In genomic region chr19:53555352-53555751, GRCh38 we compare ENCODE assay signal across 10 cellular contexts. TPM values are rescaled to one million over a fixed set of nuclear protein-coding genes. Genes with fewer than 3 reads are reported as not detected.
DNase-seq lines count a peak whose midpoint lies in the region; ATAC-seq and TF ChIP-seq lines count a peak whose summit lies in the region.
"Had no signal": no experiment of that assay in that cellular context is flagged by ENCODE, and none has a peak within 500 bp of the region (broad histone marks: within the 10 kb centered on the region; RNA-seq: fewer than 3 reads in every experiment).

No MANE protein-coding gene starts in this region.

- H3K27me3 Mint-ChIP-seq in stimulated activated naive CD8-positive, alpha-beta T cell treated with anti-CD3 and anti-CD28 coated beads, Interleukin-15, Interleukin-2, amounts not matched to agents 100 ng/mL and 50 ng/mL, for 24 hours, result no peaks in the 10 kb centered on the region
- peaks cover 0 to 4% (median 0%) of the 10 kb centered on the region in 3 donors for H3K27me3 Mint-ChIP-seq in naive B cell

- H3K9me3 ChIP-seq in mammary epithelial cell (replicated peaks; ENCODE audit: insufficient read depth, low read length), result no peaks in the 10 kb centered on the region

- no peak for ATAC-seq in stimulated activated naive CD8-positive, alpha-beta T cell treated with anti-CD3 and anti-CD28 coated beads, Interleukin-15, Interleukin-2, amounts not matched to agents 100 U/mL and 50 U/mL, for 24 hours
- ATAC-seq in naive B cell (ENCODE audit: low read depth in 2 of 2) (no peak), HG03039 (IDR thresholded peaks at IDR 0.05; ENCODE audit: unreplicated experiment) (no peak), HG02763 (IDR thresholded peaks at IDR 0.05; ENCODE audit: unreplicated experiment) (no peak)

- no peak for TF ChIP-seq CTCF in mammary epithelial cell (conservative IDR thresholded peaks at IDR 0.05 in 1 of 2, IDR thresholded peaks at IDR 0.05 in 1 of 2; ENCODE audit: extremely low read depth in 1 of 2, insufficient read depth in 1 of 2, low read depth in 1 of 2, low read length in 2 of 2)

- peak overlapping the region; percentile 95 for H3K27ac Mint-ChIP-seq in stimulated activated naive CD8-positive, alpha-beta T cell treated with anti-CD3 and anti-CD28 coated beads, Interleukin-15, Interleukin-2, amounts not matched to agents 100 ng/mL and 50 ng/mL, for 24 hours
- H3K27ac Mint-ChIP-seq in naive B cell, result peak overlapping the region; percentile 91 to 100 (median 100)

- dilution Hi-C loops in mammary epithelial cell (cut with HindIII; ENCODE audit: low sequenced_read_pairs), result loop anchor here (5.0 kb wide), 1 partner anchor 57 kb away; no protein-coding TSS in a partner anchor

- H3K4me2 ChIP-seq in mammary epithelial cell (ENCODE audit: insufficient read depth, low read depth, low read length), result peak overlapping the region; percentile 36

- intact Hi-C loops in mammary epithelial cell (cut with micrococcal nuclease), result no loop called here

- H3K27me3 ChIP-seq in mammary epithelial cell (ENCODE audit: insufficient read depth, low read length), result no peaks in the 10 kb centered on the region

- H3K4me3 ChIP-seq in mammary epithelial cell (replicated peaks in 1 of 3; ENCODE audit: insufficient read depth in 1 of 3, low read depth in 2 of 3, low read length in 3 of 3), result peak overlapping the region in 2 of 3 experiments; percentile 20 to 75

- DNase-seq in stimulated activated naive CD8-positive, alpha-beta T cell treated with anti-CD3 and anti-CD28 coated beads, Interleukin-15, Interleukin-2, amounts not matched to agents 100 U/mL and 50 U/mL, for 24 hours, result no peak
- DNase-seq in mammary epithelial cell (no peak), naive B cell (no peak), DMS153 (lab: John Stamatoyannopoulos, UW) (no peak)
- DNase-seq in activated effector memory CD4-positive, alpha-beta T cell treated with anti-CD3 and anti-CD28 coated beads, Interleukin-2, amount 50 U/mL, for 16 hours, result no peak
- DNase-seq: activated effector memory CD4-positive, alpha-beta T cell treated with Interleukin-2 at 50 U/mL for 16 hours; midbrain had no signal

- WGBS in mammary epithelial cell (ENCODE audit: low coverage, missing lambda C conversion rate), result 53% methylated on average over 7 of the region's 13 CpGs

- peaks cover 8% of the 10 kb centered on the region for H3K4me1 ChIP-seq in mammary epithelial cell (ENCODE audit: insufficient read depth, low read length)

- H2AFZ ChIP-seq in mammary epithelial cell (ENCODE audit: low read depth, low read length), result no peak overlapping the region

- peak overlapping the region; percentile 89 for H3K4me3 Mint-ChIP-seq in stimulated activated naive CD8-positive, alpha-beta T cell treated with anti-CD3 and anti-CD28 coated beads, Interleukin-15, Interleukin-2, amounts not matched to agents 100 ng/mL and 50 ng/mL, for 24 hours
- H3K4me3 Mint-ChIP-seq in naive B cell, result peak overlapping the region; percentile 60 to 98 (median 90)

- no peak overlapping the region for H3K27ac ChIP-seq in mammary epithelial cell (ENCODE audit: insufficient read depth, low read depth, low read length)

- H3K36me3 Mint-ChIP-seq in stimulated activated naive CD8-positive, alpha-beta T cell treated with anti-CD3 and anti-CD28 coated beads, Interleukin-15, Interleukin-2, amounts not matched to agents 100 ng/mL and 50 ng/mL, for 24 hours (ENCODE audit: low read depth), result peaks cover 59% of the 10 kb centered on the region
- H3K36me3 Mint-ChIP-seq in naive B cell, result peaks cover 3 to 8% of the 10 kb centered on the region in 2 donors

- no TSS peak for BruUV-seq in mammary epithelial cell (replicated peaks; lab: Mats Ljungman, UMichigan)

- H3K9me3 Mint-ChIP-seq in stimulated activated naive CD8-positive, alpha-beta T cell treated with anti-CD3 and anti-CD28 coated beads, Interleukin-15, Interleukin-2, amounts not matched to agents 100 ng/mL and 50 ng/mL, for 24 hours, result peaks cover 5% of the 10 kb centered on the region
- H3K9me3 Mint-ChIP-seq in naive B cell, result peaks cover 0 to 5% (median 2%) of the 10 kb centered on the region in 7 donors

- no peaks in the 10 kb centered on the region for H3K36me3 ChIP-seq in mammary epithelial cell (ENCODE audit: insufficient read depth, low read length)

- peaks cover 28% of the 10 kb centered on the region for H3K4me1 Mint-ChIP-seq in stimulated activated naive CD8-positive, alpha-beta T cell treated with anti-CD3 and anti-CD28 coated beads, Interleukin-15, Interleukin-2, amounts not matched to agents 100 ng/mL and 50 ng/mL, for 24 hours (ENCODE audit: low read depth)
- H3K4me1 Mint-ChIP-seq in naive B cell, result peaks cover 11 to 13% (median 11%) of the 10 kb centered on the region in 3 donors

- H4K20me1 ChIP-seq in mammary epithelial cell (ENCODE audit: insufficient read depth, low read length), result no peaks in the 10 kb centered on the region

- CTCF ChIA-PET in mammary epithelial cell (lab: Charles Lee; ENCODE audit: low non-redundant PET), result no interaction called here

- no peak overlapping the region for H3K9ac ChIP-seq in mammary epithelial cell (ENCODE audit: insufficient read depth, low read length)

- no peaks in the 10 kb centered on the region for H3K79me2 ChIP-seq in mammary epithelial cell (ENCODE audit: insufficient read depth, low read length)

- in situ Hi-C loops in mammary epithelial cell (cut with MboI; ENCODE audit: low sequenced_read_pairs in 2 of 2), result no loop called here

RNA-seq across cellular contexts. Expression of gene ZNF331, which starts 17.4 kb away (rescaled TPM):
- 10 to 100 TPM in 1 of 2 donors, 1 to 10 TPM in 1; 7.2 to 12.3 TPM for total RNA-seq in mammary epithelial cell
- polyA plus RNA-seq in mammary epithelial cell, result 3.8 TPM
- polyA minus RNA-seq in mammary epithelial cell, result 41.1 TPM
- 100 to 1,000 TPM in 2 of 6 donors, 10 to 100 TPM in 4; 35.2 to 141 (median 72.8) TPM for polyA plus RNA-seq in naive B cell (ENCODE audit: low read depth in 6 of 6)
